ENCODE assay signal across 1 cellular context in the genomic region with DNA sequence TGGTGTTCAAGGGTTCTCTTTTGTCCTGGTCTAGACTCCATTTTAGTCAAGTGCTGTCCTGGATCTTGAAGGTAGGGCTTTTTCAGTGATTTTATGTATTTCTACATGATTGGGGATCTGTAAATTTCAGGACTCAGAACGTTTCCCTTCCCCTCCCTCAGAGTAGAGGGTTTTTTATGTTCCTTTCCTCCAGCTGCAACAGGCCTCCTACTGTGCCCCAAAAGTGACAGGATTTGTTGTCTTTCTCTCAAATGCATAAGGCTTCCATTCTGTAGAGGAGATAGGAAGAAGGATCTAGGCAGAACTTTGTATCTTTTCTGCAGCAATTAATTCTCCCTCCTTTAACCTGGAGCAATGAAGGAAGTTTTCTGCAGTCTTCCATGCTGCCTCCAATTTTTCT.
TF ChIP-seq lines count a peak whose summit lies in the region.

No MANE protein-coding gene starts in this region.

TF ChIP-seq in GM23338, 12 proteins besides CTCF, POLR2A, EP300 and RAD21:
- TF ChIP-seq ZNF114 (CRISPR knock-in tag; IDR thresholded peaks at IDR 0.05) (no peak), JUNB (IDR thresholded peaks at IDR 0.05; ENCODE audit: unreplicated experiment) (no peak), ZNF331 (CRISPR knock-in tag; IDR thresholded peaks at IDR 0.05; ENCODE audit: low read depth) (no peak), NANOG (IDR thresholded peaks at IDR 0.05; ENCODE audit: borderline replicate concordance) (no peak), EZH2 (IDR thresholded peaks at IDR 0.05; ENCODE audit: low read depth, unreplicated experiment) (no peak), REST (IDR thresholded peaks at IDR 0.05; ENCODE audit: unreplicated experiment) (no peak), POLR2AphosphoS5 (IDR thresholded peaks at IDR 0.05; ENCODE audit: low read depth) (no peak), EZH2phosphoT487 (IDR thresholded peaks at IDR 0.05; ENCODE audit: unreplicated experiment) (no peak), STAT1 (IDR thresholded peaks at IDR 0.05; ENCODE audit: unreplicated experiment) (no peak), CREB1 (CRISPR knock-in tag; IDR thresholded peaks at IDR 0.05; ENCODE audit: low read depth) (no peak)
- TF ChIP-seq, protein P1, sequence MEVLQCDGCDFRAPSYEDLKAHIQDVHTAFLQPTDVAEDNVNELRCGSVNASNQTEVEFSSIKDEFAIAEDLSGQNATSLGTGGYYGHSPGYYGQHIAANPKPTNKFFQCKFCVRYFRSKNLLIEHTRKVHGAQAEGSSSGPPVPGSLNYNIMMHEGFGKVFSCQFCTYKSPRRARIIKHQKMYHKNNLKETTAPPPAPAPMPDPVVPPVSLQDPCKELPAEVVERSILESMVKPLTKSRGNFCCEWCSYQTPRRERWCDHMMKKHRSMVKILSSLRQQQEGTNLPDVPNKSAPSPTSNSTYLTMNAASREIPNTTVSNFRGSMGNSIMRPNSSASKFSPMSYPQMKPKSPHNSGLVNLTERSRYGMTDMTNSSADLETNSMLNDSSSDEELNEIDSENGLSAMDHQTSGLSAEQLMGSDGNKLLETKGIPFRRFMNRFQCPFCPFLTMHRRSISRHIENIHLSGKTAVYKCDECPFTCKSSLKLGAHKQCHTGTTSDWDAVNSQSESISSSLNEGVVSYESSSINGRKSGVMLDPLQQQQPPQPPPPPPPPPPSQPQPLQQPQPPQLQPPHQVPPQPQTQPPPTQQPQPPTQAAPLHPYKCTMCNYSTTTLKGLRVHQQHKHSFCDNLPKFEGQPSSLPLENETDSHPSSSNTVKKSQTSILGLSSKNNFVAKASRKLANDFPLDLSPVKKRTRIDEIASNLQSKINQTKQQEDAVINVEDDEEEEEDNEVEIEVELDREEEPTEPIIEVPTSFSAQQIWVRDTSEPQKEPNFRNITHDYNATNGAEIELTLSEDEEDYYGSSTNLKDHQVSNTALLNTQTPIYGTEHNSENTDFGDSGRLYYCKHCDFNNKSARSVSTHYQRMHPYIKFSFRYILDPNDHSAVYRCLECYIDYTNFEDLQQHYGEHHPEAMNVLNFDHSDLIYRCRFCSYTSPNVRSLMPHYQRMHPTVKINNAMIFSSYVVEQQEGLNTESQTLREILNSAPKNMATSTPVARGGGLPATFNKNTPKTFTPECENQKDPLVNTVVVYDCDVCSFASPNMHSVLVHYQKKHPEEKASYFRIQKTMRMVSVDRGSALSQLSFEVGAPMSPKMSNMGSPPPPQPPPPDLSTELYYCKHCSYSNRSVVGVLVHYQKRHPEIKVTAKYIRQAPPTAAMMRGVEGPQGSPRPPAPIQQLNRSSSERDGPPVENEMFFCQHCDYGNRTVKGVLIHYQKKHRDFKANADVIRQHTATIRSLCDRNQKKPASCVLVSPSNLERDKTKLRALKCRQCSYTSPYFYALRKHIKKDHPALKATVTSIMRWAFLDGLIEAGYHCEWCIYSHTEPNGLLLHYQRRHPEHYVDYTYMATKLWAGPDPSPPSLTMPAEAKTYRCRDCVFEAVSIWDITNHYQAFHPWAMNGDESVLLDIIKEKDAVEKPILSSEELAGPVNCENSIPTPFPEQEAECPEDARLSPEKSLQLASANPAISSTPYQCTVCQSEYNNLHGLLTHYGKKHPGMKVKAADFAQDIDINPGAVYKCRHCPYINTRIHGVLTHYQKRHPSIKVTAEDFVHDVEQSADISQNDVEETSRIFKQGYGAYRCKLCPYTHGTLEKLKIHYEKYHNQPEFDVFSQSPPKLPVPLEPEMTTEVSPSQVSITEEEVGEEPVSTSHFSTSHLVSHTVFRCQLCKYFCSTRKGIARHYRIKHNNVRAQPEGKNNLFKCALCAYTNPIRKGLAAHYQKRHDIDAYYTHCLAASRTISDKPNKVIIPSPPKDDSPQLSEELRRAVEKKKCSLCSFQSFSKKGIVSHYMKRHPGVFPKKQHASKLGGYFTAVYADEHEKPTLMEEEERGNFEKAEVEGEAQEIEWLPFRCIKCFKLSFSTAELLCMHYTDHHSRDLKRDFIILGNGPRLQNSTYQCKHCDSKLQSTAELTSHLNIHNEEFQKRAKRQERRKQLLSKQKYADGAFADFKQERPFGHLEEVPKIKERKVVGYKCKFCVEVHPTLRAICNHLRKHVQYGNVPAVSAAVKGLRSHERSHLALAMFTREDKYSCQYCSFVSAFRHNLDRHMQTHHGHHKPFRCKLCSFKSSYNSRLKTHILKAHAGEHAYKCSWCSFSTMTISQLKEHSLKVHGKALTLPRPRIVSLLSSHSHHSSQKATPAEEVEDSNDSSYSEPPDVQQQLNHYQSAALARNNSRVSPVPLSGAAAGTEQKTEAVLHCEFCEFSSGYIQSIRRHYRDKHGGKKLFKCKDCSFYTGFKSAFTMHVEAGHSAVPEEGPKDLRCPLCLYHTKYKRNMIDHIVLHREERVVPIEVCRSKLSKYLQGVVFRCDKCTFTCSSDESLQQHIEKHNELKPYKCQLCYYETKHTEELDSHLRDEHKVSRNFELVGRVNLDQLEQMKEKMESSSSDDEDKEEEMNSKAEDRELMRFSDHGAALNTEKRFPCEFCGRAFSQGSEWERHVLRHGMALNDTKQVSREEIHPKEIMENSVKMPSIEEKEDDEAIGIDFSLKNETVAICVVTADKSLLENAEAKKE (CRISPR knock-in tag; IDR thresholded peaks at IDR 0.05): no peak
- TF ChIP-seq, protein P2, sequence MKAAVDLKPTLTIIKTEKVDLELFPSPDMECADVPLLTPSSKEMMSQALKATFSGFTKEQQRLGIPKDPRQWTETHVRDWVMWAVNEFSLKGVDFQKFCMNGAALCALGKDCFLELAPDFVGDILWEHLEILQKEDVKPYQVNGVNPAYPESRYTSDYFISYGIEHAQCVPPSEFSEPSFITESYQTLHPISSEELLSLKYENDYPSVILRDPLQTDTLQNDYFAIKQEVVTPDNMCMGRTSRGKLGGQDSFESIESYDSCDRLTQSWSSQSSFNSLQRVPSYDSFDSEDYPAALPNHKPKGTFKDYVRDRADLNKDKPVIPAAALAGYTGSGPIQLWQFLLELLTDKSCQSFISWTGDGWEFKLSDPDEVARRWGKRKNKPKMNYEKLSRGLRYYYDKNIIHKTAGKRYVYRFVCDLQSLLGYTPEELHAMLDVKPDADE (IDR thresholded peaks at IDR 0.05): no peak
